20 cellular contexts compared by ENCODE assay signal in genomic region chr5:159883522-159883950, GRCh38. TPM values are rescaled to one million over a fixed set of nuclear protein-coding genes. Genes with fewer than 3 reads are reported as not detected.
DNase-seq lines count a peak whose midpoint lies in the region; ATAC-seq and TF ChIP-seq lines count a peak whose summit lies in the region.
"Had no signal": no experiment of that assay in that cellular context is flagged by ENCODE, and none has a peak within 500 bp of the region (broad histone marks: within the 10 kb centered on the region; RNA-seq: fewer than 3 reads in every experiment).

No MANE protein-coding gene starts in this region.

- intact Hi-C loops in left cardiac atrium (cut with DNase I) (no loop called here), aorta (cut with DNase I) (loop anchor here in 1 of 2 donors (5.0 kb wide), 1 partner anchor 96 kb away; no protein-coding TSS in a partner anchor)

- H3K27me3 Mint-ChIP-seq in T-helper 17 cell = peaks cover 43% of the 10 kb centered on the region
- peaks cover 21% of the 10 kb centered on the region for H3K27me3 Mint-ChIP-seq in progenitor cell of endocrine pancreas

- in situ Hi-C loops in brain microvascular endothelial cell (cut with HindIII; ENCODE audit: low pct_ligation_motif_present, low sequenced_read_pairs) = no loop called here

- H3K27me3 ChIP-seq in brain microvascular endothelial cell (replicated peaks) (no peaks in the 10 kb centered on the region), aorta (ENCODE audit: control insufficient read depth in 1 of 2, insufficient read depth in 2 of 2, low read length in 1 of 2) (no peaks in the 10 kb centered on the region)

- H3K4me1 ChIP-seq in aorta (ENCODE audit: control insufficient read depth in 1 of 2, insufficient read depth in 2 of 2, low read length in 2 of 2) = peaks cover 0 to 4% of the 10 kb centered on the region in 2 donors
- H3K4me1 ChIP-seq: Caco-2 had no signal

- no peak overlapping the region for H3K4me3 Mint-ChIP-seq in T-helper 17 cell
- H3K4me3 Mint-ChIP-seq in progenitor cell of endocrine pancreas (ENCODE audit: low read depth) = no peak overlapping the region
- H3K4me3 Mint-ChIP-seq: activated T-helper 1 cell treated with anti-CD3 and anti-CD28 coated beads, Interleukin-12 subunit alpha, Interleukin-12 subunit beta, Interleukin-2, Interleukin-4 antibody, amounts not matched to agents 30 ng/mL and 10 ng/mL and 1 ng/mL, durations not matched to agents 14 hours and 24 hours and 36 hours; naive B cell; stimulated activated effector memory CD8-positive, alpha-beta T cell treated with anti-CD3 and anti-CD28 coated beads, Interleukin-12 subunit alpha, Interleukin-12 subunit beta, amount 100 ng/mL, for 72 hours had no signal

- H3K36me3 ChIP-seq in brain microvascular endothelial cell (replicated peaks) (no peaks in the 10 kb centered on the region), aorta (ENCODE audit: control insufficient read depth in 1 of 2, insufficient read depth in 2 of 2, low read length in 1 of 2) (no peaks in the 10 kb centered on the region)

- TF ChIP-seq CTCF in brain microvascular endothelial cell (IDR thresholded peaks at IDR 0.05; ENCODE audit: low read depth, low read length, missing control alignments) (no peak), progenitor cell of endocrine pancreas (IDR thresholded peaks at IDR 0.05; ENCODE audit: unreplicated experiment) (no peak)

- no peak overlapping the region for H3K4me3 ChIP-seq in brain microvascular endothelial cell (ENCODE audit: low read depth, low read length)
- H3K4me3 ChIP-seq in aorta (ENCODE audit: low read length in 2 of 2) = no peak overlapping the region

- H3K9me3 Mint-ChIP-seq in progenitor cell of endocrine pancreas (ENCODE audit: low read depth) = no peaks in the 10 kb centered on the region
- H3K9me3 Mint-ChIP-seq: stimulated activated effector memory CD8-positive, alpha-beta T cell treated with anti-CD3 and anti-CD28 coated beads, Interleukin-12 subunit alpha, Interleukin-12 subunit beta, amount 100 ng/mL, for 72 hours had no signal

- H3K27ac ChIP-seq in brain microvascular endothelial cell (no peak overlapping the region), aorta (ENCODE audit: low read depth in 1 of 2, low read length in 2 of 2) (peak overlapping the region; percentile 64 to 93)
- H3K27ac ChIP-seq: KMS-11 had no signal

- H3K9me3 ChIP-seq in aorta (ENCODE audit: control insufficient read depth, low read length) (no peaks in the 10 kb centered on the region), T-helper 17 cell (ENCODE audit: control insufficient read depth, low read length, poor library complexity, severe bottlenecking) (no peaks in the 10 kb centered on the region)
- H3K9me3 ChIP-seq: Caco-2 had no signal

- peaks cover 2% of the 10 kb centered on the region for H3K36me3 Mint-ChIP-seq in T-helper 17 cell (ENCODE audit: low read depth)
- H3K36me3 Mint-ChIP-seq in progenitor cell of endocrine pancreas (ENCODE audit: insufficient read depth) = no peaks in the 10 kb centered on the region
- H3K36me3 Mint-ChIP-seq: naive B cell; stimulated activated effector memory CD8-positive, alpha-beta T cell treated with anti-CD3 and anti-CD28 coated beads, Interleukin-12 subunit alpha, Interleukin-12 subunit beta, amount 100 ng/mL, for 72 hours had no signal

- no peak overlapping the region for H3K27ac Mint-ChIP-seq in T-helper 17 cell
- H3K27ac Mint-ChIP-seq in progenitor cell of endocrine pancreas = no peak overlapping the region
- H3K27ac Mint-ChIP-seq: activated T-helper 1 cell treated with anti-CD3 and anti-CD28 coated beads, Interleukin-12 subunit alpha, Interleukin-12 subunit beta, Interleukin-2, Interleukin-4 antibody, amounts not matched to agents 30 ng/mL and 10 ng/mL and 1 ng/mL, durations not matched to agents 14 hours and 24 hours and 36 hours; naive B cell; stimulated activated effector memory CD8-positive, alpha-beta T cell treated with anti-CD3 and anti-CD28 coated beads, Interleukin-12 subunit alpha, Interleukin-12 subunit beta, amount 100 ng/mL, for 72 hours had no signal

- DNase-seq in HT1080 (ENCODE audit: low read depth) (peak; percentile 57), brain microvascular endothelial cell (peak; percentile 52), left cardiac atrium (no peak), aorta (no peak), NCI-H2081 (lab: John Stamatoyannopoulos, UW) (no peak), T-helper 17 cell (no peak), progenitor cell of endocrine pancreas (ENCODE audit: low spot score, unreplicated experiment) (no peak)
- DNase-seq: anterior cingulate cortex; Caco-2; effector CD4-positive, alpha-beta T cell; GOT3; naive B cell; NCI-H2029 treated with DMSO at 0.1 percent for 48 hours; NCI-H748 treated with DMSO at 0.1 percent for 48 hours; retina; RPMI8226; stimulated activated CD4-positive, alpha-beta T cell treated with anti-CD3 and anti-CD28 coated beads, Interleukin-4, amount 100 ng/mL, for 1 hour had no signal

- ATAC-seq in left cardiac atrium = peak; percentile 31 to 50
- ATAC-seq in aorta (ENCODE audit: low FRiP score) = peak; percentile 80
- no peak for ATAC-seq in T-helper 17 cell
- ATAC-seq: stimulated activated effector memory CD8-positive, alpha-beta T cell treated with anti-CD3 and anti-CD28 coated beads, Interleukin-12 subunit alpha, Interleukin-12 subunit beta, amount 100 ng/mL, for 72 hours had no signal

- H3K4me1 Mint-ChIP-seq in T-helper 17 cell = no peaks in the 10 kb centered on the region
- H3K4me1 Mint-ChIP-seq in progenitor cell of endocrine pancreas (ENCODE audit: low read depth) = peaks cover 3% of the 10 kb centered on the region
- H3K4me1 Mint-ChIP-seq: naive B cell; stimulated activated effector memory CD8-positive, alpha-beta T cell treated with anti-CD3 and anti-CD28 coated beads, Interleukin-12 subunit alpha, Interleukin-12 subunit beta, amount 100 ng/mL, for 72 hours had no signal

RNA-seq across cellular contexts. Expression of gene ADRA1B, which starts 32.7 kb away (rescaled TPM):
- 0.27 and 1.1 TPM in 2 replicates for total RNA-seq in HT1080 (2014; rRNA removed; shearing (Covaris generic))
- 0.31 and 0.33 TPM in 2 replicates for polyA plus RNA-seq in HT1080 (2015; cell fraction: cytosol; rRNA removed)
- polyA plus RNA-seq in HT1080 (2015; cell fraction: nucleus; rRNA removed) = 0.49 and 0.90 TPM in 2 replicates
- total RNA-seq in left cardiac atrium = 1 to 10 TPM; 1.8 to 2.9 TPM
- total RNA-seq in aorta = 10 to 100 TPM in 1 of 2 donors, 1 to 10 TPM in 1; 5.4 to 16.0 TPM
- polyA plus RNA-seq in aorta = 1 to 10 TPM; 3.8 to 8.0 TPM
- not detected for total RNA-seq in T-helper 17 cell
- total RNA-seq in progenitor cell of endocrine pancreas = 0.57 and 0.71 TPM in 2 replicates
- total RNA-seq: activated T-helper 1 cell treated with anti-CD3 and anti-CD28 coated beads, Interleukin-12 subunit alpha, Interleukin-12 subunit beta, Interleukin-2, Interleukin-4 antibody, amounts not matched to agents 30 ng/mL and 10 ng/mL and 1 ng/mL, durations not matched to agents 14 hours and 24 hours and 36 hours; Caco-2 had no signal

Comparison
In these comparisons a context has a peak if more than half of its experiments do, and no peak if none do; other contexts are left out.
1. DNase-seq: peak in HT1080 (single experiment) and brain microvascular endothelial cell (single experiment); none in left cardiac atrium (single experiment), aorta (0 of 2), NCI-H2081 (0 of 2), T-helper 17 cell (0 of 3) and progenitor cell of endocrine pancreas (single experiment).